Comparison of ENCODE assay signal across 13 cellular contexts in genomic region chr11:118896472-118896913, GRCh38. TPM values are rescaled to one million over a fixed set of nuclear protein-coding genes. Genes with fewer than 3 reads are reported as not detected.
A peak's percentile ranks its signal among the peaks of the same experiment; 100 is the strongest.
DNase-seq lines count a peak whose midpoint lies in the region; ATAC-seq, FAIRE-seq and TF ChIP-seq lines count a peak whose summit lies in the region.
"Had no signal": no experiment of that assay in that cellular context is flagged by ENCODE, and none has a peak within 500 bp of the region (broad histone marks: within the 10 kb centered on the region; RNA-seq: fewer than 3 reads in every experiment).

No MANE protein-coding gene starts in this region.

- peaks cover 6% of the 10 kb centered on the region for H3K27me3 Mint-ChIP-seq in WTC11 (ENCODE audit: low read depth)
- H3K27me3 Mint-ChIP-seq: type B pancreatic cell had no signal

- H2AFZ ChIP-seq in GM23248: no peak overlapping the region

- no peak overlapping the region for H3K27ac Mint-ChIP-seq in WTC11
- H3K27ac Mint-ChIP-seq: type B pancreatic cell had no signal

- H3F3A ChIP-seq in GM23248 (ENCODE audit: insufficient read depth): no peaks in the 10 kb centered on the region

- no peaks in the 10 kb centered on the region for H3K9me3 ChIP-seq in BE2C
- H3K9me3 ChIP-seq in mesodermal cell (ENCODE audit: control insufficient read depth, low read length): no peaks in the 10 kb centered on the region
- H3K9me3 ChIP-seq in GM23248 (ENCODE audit: low read depth): no peaks in the 10 kb centered on the region
- H3K9me3 ChIP-seq: gastroesophageal sphincter had no signal

- peaks cover 19% of the 10 kb centered on the region for H3K79me2 ChIP-seq in GM23248 (ENCODE audit: insufficient read depth)

- H3K4me1 ChIP-seq in BE2C: no peaks in the 10 kb centered on the region
- H3K4me1 ChIP-seq in mesodermal cell (ENCODE audit: control insufficient read depth, insufficient read depth, low read length, poor library complexity, severe bottlenecking): peaks cover 10% of the 10 kb centered on the region
- H3K4me1 ChIP-seq in GM23248 (ENCODE audit: insufficient read depth): no peaks in the 10 kb centered on the region

- H3K9me3 Mint-ChIP-seq in WTC11: no peaks in the 10 kb centered on the region
- H3K9me3 Mint-ChIP-seq: type B pancreatic cell had no signal

- H3K4me2 ChIP-seq in GM23248 (ENCODE audit: unreplicated experiment): no peak overlapping the region

- no peak for TF ChIP-seq CTCF in BE2C (IDR thresholded peaks at IDR 0.05; ENCODE audit: low read depth, low read length)
- no peak for TF ChIP-seq CTCF in WTC11 (IDR thresholded peaks at IDR 0.05)
- TF ChIP-seq CTCF in brain microvascular endothelial cell (IDR thresholded peaks at IDR 0.05; ENCODE audit: low read depth, low read length, missing control alignments): no peak

- H3K4me3 Mint-ChIP-seq in WTC11: no peak overlapping the region
- H3K4me3 Mint-ChIP-seq: type B pancreatic cell had no signal

- no peaks in the 10 kb centered on the region for H3K9me2 ChIP-seq in GM23248 (ENCODE audit: insufficient read depth)

- DNase-seq in BE2C (peak; percentile 4), GM12891 (ENCODE audit: insufficient read length, low spot score) (no peak), WTC11 (ENCODE audit: low spot score) (no peak), brain microvascular endothelial cell (no peak), GM23248 (no peak), NCI-H774 (lab: John Stamatoyannopoulos, UW) (no peak)
- DNase-seq: dermis blood vessel endothelial cell had no signal

- ATAC-seq in WTC11 (no peak), GM18909 (IDR thresholded peaks at IDR 0.05; ENCODE audit: poor library complexity, unreplicated experiment) (no peak)
- ATAC-seq: gastroesophageal sphincter had no signal

- H3K4me1 Mint-ChIP-seq in WTC11: peaks cover 37% of the 10 kb centered on the region

- CTCF ChIA-PET in WTC11 (lab: Charles Lee): interaction anchor here (0.7 to 2.7 kb wide), 3 partner anchors 13 to 106 kb away, joined by 3 to 9 read pairs (median 8); partner anchors contain the start of gene DDX6

- in situ Hi-C loops in brain microvascular endothelial cell (cut with HindIII; ENCODE audit: low pct_ligation_motif_present, low sequenced_read_pairs) (no loop called here), GM23248 (cut with MboI) (no loop called here)

- H3K9ac ChIP-seq in GM23248: no peak overlapping the region

- H3K27me3 ChIP-seq in BE2C (no peaks in the 10 kb centered on the region), brain microvascular endothelial cell (replicated peaks) (no peaks in the 10 kb centered on the region), GM23248 (replicated peaks; ENCODE audit: insufficient read depth) (no peaks in the 10 kb centered on the region)
- H3K27me3 ChIP-seq: gastroesophageal sphincter had no signal

- H3K36me3 ChIP-seq in BE2C (peaks cover 16% of the 10 kb centered on the region), mesodermal cell (ENCODE audit: control insufficient read depth, insufficient read depth, low read length) (peaks cover 44% of the 10 kb centered on the region), brain microvascular endothelial cell (replicated peaks) (peaks cover 30% of the 10 kb centered on the region), GM23248 (ENCODE audit: low read depth) (no peaks in the 10 kb centered on the region; the same call in 1 of the 2 replicates)

- WGBS in mesodermal cell (ENCODE audit: insufficient coverage in 2 of 2), 2 experiments: 80 to 90% methylated on average over 9 to 10 of the region's 10 CpGs
- WGBS in GM23248 (ENCODE audit: low coverage in 1 of 2, low lambda C conversion rate in 2 of 2, missing lambda C conversion rate in 2 of 2), 2 experiments: 60 to 81% methylated on average over 9 to 10 of the region's 10 CpGs

- POLR2A ChIA-PET in WTC11 (lab: Charles Lee): interaction anchor here (0.9 to 2.5 kb wide), 3 partner anchors 16 to 104 kb away, joined by 3 to 7 read pairs (median 4); partner anchors contain the start of gene BCL9L

- no peaks in the 10 kb centered on the region for H4K20me1 ChIP-seq in GM23248 (ENCODE audit: insufficient read depth)

- peaks cover 11% of the 10 kb centered on the region for H3K36me3 Mint-ChIP-seq in WTC11
- H3K36me3 Mint-ChIP-seq: type B pancreatic cell had no signal

- H3K27ac ChIP-seq in mesodermal cell (ENCODE audit: low read depth, low read length, severe bottlenecking): peak overlapping the region; percentile 23
- H3K27ac ChIP-seq in brain microvascular endothelial cell: no peak overlapping the region
- H3K27ac ChIP-seq in GM23248: no peak overlapping the region

- TF ChIP-seq POLR2A in GM12891 (IDR thresholded peaks at IDR 0.05; ENCODE audit: low read depth, low read length): no peak

- H3K4me3 ChIP-seq in BE2C (ENCODE audit: low read depth, low read length) (no peak overlapping the region), mesodermal cell (ENCODE audit: extremely low read depth, insufficient read depth, low read length, poor library complexity, severe bottlenecking) (no peak overlapping the region), brain microvascular endothelial cell (ENCODE audit: low read depth, low read length) (no peak overlapping the region), GM23248 (no peak overlapping the region)
- H3K4me3 ChIP-seq: gastroesophageal sphincter had no signal

- FAIRE-seq in GM12891 (lab: Jason Lieb, UNC): no peak
- FAIRE-seq: HTR-8/SVneo had no signal

TF ChIP-seq in GM12891, 5 proteins besides CTCF, POLR2A, EP300 and RAD21:
- TF ChIP-seq SPI1 (IDR thresholded peaks at IDR 0.05; ENCODE audit: low read depth, low read length): peak; percentile 55
- no peak for TF ChIP-seq TAF1 (IDR thresholded peaks at IDR 0.05; ENCODE audit: low read depth, low read length)
- no peak for TF ChIP-seq PAX5 (IDR thresholded peaks at IDR 0.05; ENCODE audit: insufficient read depth, low read length, severe bottlenecking)

TF ChIP-seq in WTC11, 78 proteins besides CTCF, POLR2A, EP300 and RAD21:
- TF ChIP-seq KAT7 (CRISPR knock-in tag; IDR thresholded peaks at IDR 0.05; ENCODE audit: borderline replicate concordance): no peak
- TF ChIP-seq MXD4 (CRISPR knock-in tag; IDR thresholded peaks at IDR 0.05; ENCODE audit: borderline replicate concordance): no peak
- peak; percentile 64; the same call in 1 of the 2 replicates for TF ChIP-seq SMAD3 (CRISPR knock-in tag; IDR thresholded peaks at IDR 0.05; ENCODE audit: borderline replicate concordance)

RNA-seq across cellular contexts. Expression of gene CXCR5, which starts 12.8 kb away (rescaled TPM):
- polyA plus RNA-seq in BE2C (2012; ENCODE audit: insufficient read depth, insufficient read length, low read depth): not detected
- polyA plus RNA-seq in GM12891 (2012; ENCODE audit: low read depth, missing spikeins): 4.4 TPM
- total RNA-seq in WTC11 (2021): 0.07 TPM in 1 of 3 replicates, not detected in the others
- not detected for polyA plus RNA-seq in mesodermal cell (2013, experiment 1 of 2)
- not detected for polyA plus RNA-seq in mesodermal cell (2013, experiment 2 of 2)
- total RNA-seq in GM23248 (2014; rRNA removed; shearing (Covaris generic)): not detected in 2 replicates
- not detected in 2 replicates for polyA plus RNA-seq in GM23248 (2016; fragmentation: Nextera tagmentation; extraction: Ambion mirVana)
- total RNA-seq: dermis blood vessel endothelial cell had no signal

RNA-seq across cellular contexts. Expression of gene BCL9L, which starts 29.2 kb away (rescaled TPM):
- 104 TPM for polyA plus RNA-seq in BE2C (2012; ENCODE audit: insufficient read depth, insufficient read length, low read depth)
- 5.5 TPM for polyA plus RNA-seq in GM12891 (2012; ENCODE audit: low read depth, missing spikeins)
- 62.1 to 65.3 TPM (median 64.7 TPM) in 3 replicates for total RNA-seq in WTC11 (2021)
- polyA plus RNA-seq in mesodermal cell (2013, experiment 1 of 2): 31.3 TPM
- 31.9 TPM for polyA plus RNA-seq in mesodermal cell (2013, experiment 2 of 2)
- 13.9 and 17.6 TPM in 2 replicates for total RNA-seq in GM23248 (2014; rRNA removed; shearing (Covaris generic))
- 7.2 TPM in 2 replicates for polyA plus RNA-seq in GM23248 (2016; fragmentation: Nextera tagmentation; extraction: Ambion mirVana)

RNA-seq across cellular contexts. Expression of gene UPK2, which starts 59.6 kb away (rescaled TPM):
- 0.94 TPM for polyA plus RNA-seq in BE2C (2012; ENCODE audit: insufficient read depth, insufficient read length, low read depth)
- polyA plus RNA-seq in GM12891 (2012; ENCODE audit: low read depth, missing spikeins): 1.9 TPM
- not detected in 3 replicates for total RNA-seq in WTC11 (2021)
- polyA plus RNA-seq in mesodermal cell (2013, experiment 1 of 2): not detected
- 0.35 TPM for polyA plus RNA-seq in mesodermal cell (2013, experiment 2 of 2)
- not detected in 2 replicates for total RNA-seq in GM23248 (2014; rRNA removed; shearing (Covaris generic))
- 0.27 and 0.28 TPM in 2 replicates for polyA plus RNA-seq in GM23248 (2016; fragmentation: Nextera tagmentation; extraction: Ambion mirVana)
- total RNA-seq: dermis blood vessel endothelial cell, gastroesophageal sphincter, posterior vena cava had no signal
